Comparison of ENCODE assay signal across 1 cellular context in the genomic region with DNA sequence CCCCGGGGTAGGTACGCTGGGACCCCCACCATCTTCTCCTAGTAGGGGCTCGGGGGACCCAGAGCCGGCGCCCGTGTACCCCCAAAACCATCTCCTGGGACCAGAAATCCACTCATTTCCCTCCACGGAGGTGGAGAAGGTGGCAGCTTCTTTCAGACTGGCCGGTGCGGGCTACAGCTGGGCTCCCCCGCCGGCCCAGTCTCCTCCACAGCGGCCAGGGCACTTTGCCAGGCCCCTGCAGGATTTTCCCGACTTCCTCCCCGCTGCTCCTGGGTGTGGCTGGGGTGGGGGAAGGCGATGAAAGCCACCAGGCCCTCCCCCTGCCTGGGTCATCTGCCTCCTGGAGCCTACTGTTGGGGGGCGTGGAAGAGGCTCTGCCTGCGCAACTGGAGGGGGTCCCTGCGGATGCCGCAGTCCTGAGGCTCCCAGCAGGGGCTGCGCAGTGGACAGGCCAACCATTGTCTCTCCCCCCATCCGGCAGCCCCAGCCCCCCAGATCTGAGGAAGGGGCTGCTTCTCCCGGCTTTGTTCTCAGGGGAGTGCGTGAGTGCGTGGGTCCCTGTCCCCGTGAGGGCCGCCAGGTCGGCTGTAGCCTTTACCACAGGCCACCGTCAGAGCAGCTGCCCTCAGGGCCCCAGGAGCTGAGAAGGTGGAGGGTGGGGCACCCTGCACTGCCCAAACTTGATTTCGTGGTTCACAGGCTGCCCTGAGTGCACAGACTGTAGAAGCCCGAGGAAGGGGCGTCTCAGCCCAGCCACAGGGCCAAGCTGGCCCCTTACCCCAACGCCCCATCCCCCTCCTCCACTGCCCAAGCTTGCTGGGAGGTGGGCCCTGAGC.
A peak's percentile ranks its signal among the peaks of the same experiment; 100 is the strongest.
TF ChIP-seq lines count a peak whose summit lies in the region.

No MANE protein-coding gene starts in this region.

TF ChIP-seq in K562, 482 proteins besides CTCF, POLR2A, EP300 and RAD21 (continued from another document and continues in another):
- TF ChIP-seq, protein P1, sequence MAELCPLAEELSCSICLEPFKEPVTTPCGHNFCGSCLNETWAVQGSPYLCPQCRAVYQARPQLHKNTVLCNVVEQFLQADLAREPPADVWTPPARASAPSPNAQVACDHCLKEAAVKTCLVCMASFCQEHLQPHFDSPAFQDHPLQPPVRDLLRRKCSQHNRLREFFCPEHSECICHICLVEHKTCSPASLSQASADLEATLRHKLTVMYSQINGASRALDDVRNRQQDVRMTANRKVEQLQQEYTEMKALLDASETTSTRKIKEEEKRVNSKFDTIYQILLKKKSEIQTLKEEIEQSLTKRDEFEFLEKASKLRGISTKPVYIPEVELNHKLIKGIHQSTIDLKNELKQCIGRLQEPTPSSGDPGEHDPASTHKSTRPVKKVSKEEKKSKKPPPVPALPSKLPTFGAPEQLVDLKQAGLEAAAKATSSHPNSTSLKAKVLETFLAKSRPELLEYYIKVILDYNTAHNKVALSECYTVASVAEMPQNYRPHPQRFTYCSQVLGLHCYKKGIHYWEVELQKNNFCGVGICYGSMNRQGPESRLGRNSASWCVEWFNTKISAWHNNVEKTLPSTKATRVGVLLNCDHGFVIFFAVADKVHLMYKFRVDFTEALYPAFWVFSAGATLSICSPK (IDR thresholded peaks at IDR 0.05; ENCODE audit: borderline replicate concordance), result no peak
- TF ChIP-seq ZBTB8A (IDR thresholded peaks at IDR 0.05; ENCODE audit: partially characterized antibody) (no peak), PTTG1 (tag; IDR thresholded peaks at IDR 0.05; ENCODE audit: low read depth) (no peak), ZKSCAN8 (CRISPR knock-in tag; IDR thresholded peaks at IDR 0.05) (no peak), ETV6 (IDR thresholded peaks at IDR 0.05; ENCODE audit: borderline replicate concordance in 1 of 2, low read depth in 2 of 2, low read length in 1 of 2) (no peak), ETV6 (CRISPR knock-in tag; IDR thresholded peaks at IDR 0.05; ENCODE audit: borderline replicate concordance) (no peak), HDAC3 (IDR thresholded peaks at IDR 0.05; ENCODE audit: borderline replicate concordance, partially characterized antibody) (no peak), LEF1 (IDR thresholded peaks at IDR 0.05) (no peak), ZNF408 (CRISPR knock-in tag; IDR thresholded peaks at IDR 0.05; ENCODE audit: low read depth) (no peak), HDAC6 (IDR thresholded peaks at IDR 0.05; ENCODE audit: low read depth, low read length) (no peak), ETV5 (CRISPR knock-in tag; IDR thresholded peaks at IDR 0.05; ENCODE audit: low read depth) (no peak), BRD4 (IDR thresholded peaks at IDR 0.05) (no peak), POU5F1 (IDR thresholded peaks at IDR 0.05; ENCODE audit: borderline replicate concordance, low read depth, low read length, partially characterized antibody) (no peak), NCOA6 (IDR thresholded peaks at IDR 0.05) (no peak), NFIC (IDR thresholded peaks at IDR 0.05) (peak; percentile 95), GTF2F1 (IDR thresholded peaks at IDR 0.05; ENCODE audit: low read depth, low read length) (no peak), SNIP1 (IDR thresholded peaks at IDR 0.05; ENCODE audit: low read depth) (no peak), NR2C2 (CRISPR knock-in tag; IDR thresholded peaks at IDR 0.05) (no peak), NR2C2 (tag; IDR thresholded peaks at IDR 0.05) (no peak), TCF7L2 (IDR thresholded peaks at IDR 0.05; ENCODE audit: low read depth, low read length) (no peak), NR1H2 (CRISPR knock-in tag; IDR thresholded peaks at IDR 0.05) (no peak), PURB (CRISPR knock-in tag; IDR thresholded peaks at IDR 0.05; ENCODE audit: low read depth) (no peak), CHD2 (IDR thresholded peaks at IDR 0.05; ENCODE audit: low read depth, low read length) (no peak; the same call in 1 of the 2 replicates), TRIM28 (IDR thresholded peaks at IDR 0.05) (no peak), ZNF57 (CRISPR knock-in tag; IDR thresholded peaks at IDR 0.05) (no peak), RFX5 (IDR thresholded peaks at IDR 0.05; ENCODE audit: low read depth, low read length) (no peak), CBX1 (IDR thresholded peaks at IDR 0.05; ENCODE audit: low read depth) (no peak), ZEB2 (IDR thresholded peaks at IDR 0.05) (no peak), ZNF436 (CRISPR knock-in tag; IDR thresholded peaks at IDR 0.05) (no peak), MEF2D (tag; conservative IDR thresholded peaks at IDR 0.05; ENCODE audit: low read depth) (no peak), SREBF2 (CRISPR knock-in tag; IDR thresholded peaks at IDR 0.05) (no peak), ZNF41 (CRISPR knock-in tag; conservative IDR thresholded peaks at IDR 0.05) (no peak), ZNF551 (CRISPR knock-in tag; IDR thresholded peaks at IDR 0.05) (no peak), ZSCAN32 (CRISPR knock-in tag; IDR thresholded peaks at IDR 0.05) (no peak), NFRKB (IDR thresholded peaks at IDR 0.05; ENCODE audit: low read depth) (no peak), ZNF143 (CRISPR knock-in tag; IDR thresholded peaks at IDR 0.05) (no peak), NR2F6 (CRISPR knock-in tag; IDR thresholded peaks at IDR 0.05) (no peak), RNF2 (IDR thresholded peaks at IDR 0.05) (no peak), TCF7 (IDR thresholded peaks at IDR 0.05; ENCODE audit: borderline replicate concordance) (no peak), ZNF507 (tag; conservative IDR thresholded peaks at IDR 0.05) (no peak), POLR2AphosphoS5 (IDR thresholded peaks at IDR 0.05; ENCODE audit: control insufficient read depth, insufficient read depth, low read depth, low read length) (no peak), KLF16 (IDR thresholded peaks at IDR 0.05) (no peak), HDAC2 (IDR thresholded peaks at IDR 0.05) (no peak), ATF1 (CRISPR knock-in tag; IDR thresholded peaks at IDR 0.05) (no peak), ATF1 (tag; IDR thresholded peaks at IDR 0.05) (no peak), NFYB (IDR thresholded peaks at IDR 0.05; ENCODE audit: extremely low read depth, insufficient read length) (no peak), DDX20 (tag; IDR thresholded peaks at IDR 0.05; ENCODE audit: low read depth) (no peak), SPI1 (IDR thresholded peaks at IDR 0.05; ENCODE audit: borderline replicate concordance, low read depth, low read length) (peak; percentile 88), NBN (IDR thresholded peaks at IDR 0.05; ENCODE audit: low read depth) (no peak; the same call in 1 of the 2 replicates), IFI16 (CRISPR knock-in tag; IDR thresholded peaks at IDR 0.05) (no peak), RBM17 (IDR thresholded peaks at IDR 0.05; ENCODE audit: borderline replicate concordance, low read depth, low read length) (no peak)
- TF ChIP-seq, protein P2, sequence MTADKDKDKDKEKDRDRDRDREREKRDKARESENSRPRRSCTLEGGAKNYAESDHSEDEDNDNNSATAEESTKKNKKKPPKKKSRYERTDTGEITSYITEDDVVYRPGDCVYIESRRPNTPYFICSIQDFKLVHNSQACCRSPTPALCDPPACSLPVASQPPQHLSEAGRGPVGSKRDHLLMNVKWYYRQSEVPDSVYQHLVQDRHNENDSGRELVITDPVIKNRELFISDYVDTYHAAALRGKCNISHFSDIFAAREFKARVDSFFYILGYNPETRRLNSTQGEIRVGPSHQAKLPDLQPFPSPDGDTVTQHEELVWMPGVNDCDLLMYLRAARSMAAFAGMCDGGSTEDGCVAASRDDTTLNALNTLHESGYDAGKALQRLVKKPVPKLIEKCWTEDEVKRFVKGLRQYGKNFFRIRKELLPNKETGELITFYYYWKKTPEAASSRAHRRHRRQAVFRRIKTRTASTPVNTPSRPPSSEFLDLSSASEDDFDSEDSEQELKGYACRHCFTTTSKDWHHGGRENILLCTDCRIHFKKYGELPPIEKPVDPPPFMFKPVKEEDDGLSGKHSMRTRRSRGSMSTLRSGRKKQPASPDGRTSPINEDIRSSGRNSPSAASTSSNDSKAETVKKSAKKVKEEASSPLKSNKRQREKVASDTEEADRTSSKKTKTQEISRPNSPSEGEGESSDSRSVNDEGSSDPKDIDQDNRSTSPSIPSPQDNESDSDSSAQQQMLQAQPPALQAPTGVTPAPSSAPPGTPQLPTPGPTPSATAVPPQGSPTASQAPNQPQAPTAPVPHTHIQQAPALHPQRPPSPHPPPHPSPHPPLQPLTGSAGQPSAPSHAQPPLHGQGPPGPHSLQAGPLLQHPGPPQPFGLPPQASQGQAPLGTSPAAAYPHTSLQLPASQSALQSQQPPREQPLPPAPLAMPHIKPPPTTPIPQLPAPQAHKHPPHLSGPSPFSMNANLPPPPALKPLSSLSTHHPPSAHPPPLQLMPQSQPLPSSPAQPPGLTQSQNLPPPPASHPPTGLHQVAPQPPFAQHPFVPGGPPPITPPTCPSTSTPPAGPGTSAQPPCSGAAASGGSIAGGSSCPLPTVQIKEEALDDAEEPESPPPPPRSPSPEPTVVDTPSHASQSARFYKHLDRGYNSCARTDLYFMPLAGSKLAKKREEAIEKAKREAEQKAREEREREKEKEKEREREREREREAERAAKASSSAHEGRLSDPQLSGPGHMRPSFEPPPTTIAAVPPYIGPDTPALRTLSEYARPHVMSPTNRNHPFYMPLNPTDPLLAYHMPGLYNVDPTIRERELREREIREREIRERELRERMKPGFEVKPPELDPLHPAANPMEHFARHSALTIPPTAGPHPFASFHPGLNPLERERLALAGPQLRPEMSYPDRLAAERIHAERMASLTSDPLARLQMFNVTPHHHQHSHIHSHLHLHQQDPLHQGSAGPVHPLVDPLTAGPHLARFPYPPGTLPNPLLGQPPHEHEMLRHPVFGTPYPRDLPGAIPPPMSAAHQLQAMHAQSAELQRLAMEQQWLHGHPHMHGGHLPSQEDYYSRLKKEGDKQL (CRISPR knock-in tag; IDR thresholded peaks at IDR 0.05; ENCODE audit: borderline replicate concordance), result no peak
- TF ChIP-seq, protein P3, sequence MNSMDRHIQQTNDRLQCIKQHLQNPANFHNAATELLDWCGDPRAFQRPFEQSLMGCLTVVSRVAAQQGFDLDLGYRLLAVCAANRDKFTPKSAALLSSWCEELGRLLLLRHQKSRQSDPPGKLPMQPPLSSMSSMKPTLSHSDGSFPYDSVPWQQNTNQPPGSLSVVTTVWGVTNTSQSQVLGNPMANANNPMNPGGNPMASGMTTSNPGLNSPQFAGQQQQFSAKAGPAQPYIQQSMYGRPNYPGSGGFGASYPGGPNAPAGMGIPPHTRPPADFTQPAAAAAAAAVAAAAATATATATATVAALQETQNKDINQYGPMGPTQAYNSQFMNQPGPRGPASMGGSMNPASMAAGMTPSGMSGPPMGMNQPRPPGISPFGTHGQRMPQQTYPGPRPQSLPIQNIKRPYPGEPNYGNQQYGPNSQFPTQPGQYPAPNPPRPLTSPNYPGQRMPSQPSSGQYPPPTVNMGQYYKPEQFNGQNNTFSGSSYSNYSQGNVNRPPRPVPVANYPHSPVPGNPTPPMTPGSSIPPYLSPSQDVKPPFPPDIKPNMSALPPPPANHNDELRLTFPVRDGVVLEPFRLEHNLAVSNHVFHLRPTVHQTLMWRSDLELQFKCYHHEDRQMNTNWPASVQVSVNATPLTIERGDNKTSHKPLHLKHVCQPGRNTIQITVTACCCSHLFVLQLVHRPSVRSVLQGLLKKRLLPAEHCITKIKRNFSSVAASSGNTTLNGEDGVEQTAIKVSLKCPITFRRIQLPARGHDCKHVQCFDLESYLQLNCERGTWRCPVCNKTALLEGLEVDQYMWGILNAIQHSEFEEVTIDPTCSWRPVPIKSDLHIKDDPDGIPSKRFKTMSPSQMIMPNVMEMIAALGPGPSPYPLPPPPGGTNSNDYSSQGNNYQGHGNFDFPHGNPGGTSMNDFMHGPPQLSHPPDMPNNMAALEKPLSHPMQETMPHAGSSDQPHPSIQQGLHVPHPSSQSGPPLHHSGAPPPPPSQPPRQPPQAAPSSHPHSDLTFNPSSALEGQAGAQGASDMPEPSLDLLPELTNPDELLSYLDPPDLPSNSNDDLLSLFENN (IDR thresholded peaks at IDR 0.05; ENCODE audit: low read depth in 2 of 2, low read length in 2 of 2), result no peak
- TF ChIP-seq, protein P4, sequence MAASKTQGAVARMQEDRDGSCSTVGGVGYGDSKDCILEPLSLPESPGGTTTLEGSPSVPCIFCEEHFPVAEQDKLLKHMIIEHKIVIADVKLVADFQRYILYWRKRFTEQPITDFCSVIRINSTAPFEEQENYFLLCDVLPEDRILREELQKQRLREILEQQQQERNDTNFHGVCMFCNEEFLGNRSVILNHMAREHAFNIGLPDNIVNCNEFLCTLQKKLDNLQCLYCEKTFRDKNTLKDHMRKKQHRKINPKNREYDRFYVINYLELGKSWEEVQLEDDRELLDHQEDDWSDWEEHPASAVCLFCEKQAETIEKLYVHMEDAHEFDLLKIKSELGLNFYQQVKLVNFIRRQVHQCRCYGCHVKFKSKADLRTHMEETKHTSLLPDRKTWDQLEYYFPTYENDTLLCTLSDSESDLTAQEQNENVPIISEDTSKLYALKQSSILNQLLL (CRISPR knock-in tag; IDR thresholded peaks at IDR 0.05; ENCODE audit: borderline replicate concordance), result no peak
- TF ChIP-seq, protein P5, sequence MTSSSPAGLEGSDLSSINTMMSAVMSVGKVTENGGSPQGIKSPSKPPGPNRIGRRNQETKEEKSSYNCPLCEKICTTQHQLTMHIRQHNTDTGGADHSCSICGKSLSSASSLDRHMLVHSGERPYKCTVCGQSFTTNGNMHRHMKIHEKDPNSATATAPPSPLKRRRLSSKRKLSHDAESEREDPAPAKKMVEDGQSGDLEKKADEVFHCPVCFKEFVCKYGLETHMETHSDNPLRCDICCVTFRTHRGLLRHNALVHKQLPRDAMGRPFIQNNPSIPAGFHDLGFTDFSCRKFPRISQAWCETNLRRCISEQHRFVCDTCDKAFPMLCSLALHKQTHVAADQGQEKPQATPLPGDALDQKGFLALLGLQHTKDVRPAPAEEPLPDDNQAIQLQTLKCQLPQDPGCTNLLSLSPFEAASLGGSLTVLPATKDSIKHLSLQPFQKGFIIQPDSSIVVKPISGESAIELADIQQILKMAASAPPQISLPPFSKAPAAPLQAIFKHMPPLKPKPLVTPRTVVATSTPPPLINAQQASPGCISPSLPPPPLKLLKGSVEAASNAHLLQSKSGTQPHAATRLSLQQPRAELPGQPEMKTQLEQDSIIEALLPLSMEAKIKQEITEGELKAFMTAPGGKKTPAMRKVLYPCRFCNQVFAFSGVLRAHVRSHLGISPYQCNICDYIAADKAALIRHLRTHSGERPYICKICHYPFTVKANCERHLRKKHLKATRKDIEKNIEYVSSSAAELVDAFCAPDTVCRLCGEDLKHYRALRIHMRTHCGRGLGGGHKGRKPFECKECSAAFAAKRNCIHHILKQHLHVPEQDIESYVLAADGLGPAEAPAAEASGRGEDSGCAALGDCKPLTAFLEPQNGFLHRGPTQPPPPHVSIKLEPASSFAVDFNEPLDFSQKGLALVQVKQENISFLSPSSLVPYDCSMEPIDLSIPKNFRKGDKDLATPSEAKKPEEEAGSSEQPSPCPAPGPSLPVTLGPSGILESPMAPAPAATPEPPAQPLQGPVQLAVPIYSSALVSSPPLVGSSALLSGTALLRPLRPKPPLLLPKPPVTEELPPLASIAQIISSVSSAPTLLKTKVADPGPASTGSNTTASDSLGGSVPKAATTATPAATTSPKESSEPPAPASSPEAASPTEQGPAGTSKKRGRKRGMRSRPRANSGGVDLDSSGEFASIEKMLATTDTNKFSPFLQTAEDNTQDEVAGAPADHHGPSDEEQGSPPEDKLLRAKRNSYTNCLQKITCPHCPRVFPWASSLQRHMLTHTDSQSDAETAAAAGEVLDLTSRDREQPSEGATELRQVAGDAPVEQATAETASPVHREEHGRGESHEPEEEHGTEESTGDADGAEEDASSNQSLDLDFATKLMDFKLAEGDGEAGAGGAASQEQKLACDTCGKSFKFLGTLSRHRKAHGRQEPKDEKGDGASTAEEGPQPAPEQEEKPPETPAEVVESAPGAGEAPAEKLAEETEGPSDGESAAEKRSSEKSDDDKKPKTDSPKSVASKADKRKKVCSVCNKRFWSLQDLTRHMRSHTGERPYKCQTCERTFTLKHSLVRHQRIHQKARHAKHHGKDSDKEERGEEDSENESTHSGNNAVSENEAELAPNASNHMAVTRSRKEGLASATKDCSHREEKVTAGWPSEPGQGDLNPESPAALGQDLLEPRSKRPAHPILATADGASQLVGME (CRISPR knock-in tag; IDR thresholded peaks at IDR 0.05), result no peak
